In genomic region chr20:46698788-46699187, GRCh38 we compare ENCODE assay signal across 17 cellular contexts. TPM values are rescaled to one million over a fixed set of nuclear protein-coding genes. Genes with fewer than 3 reads are reported as not detected.
DNase-seq lines count a peak whose midpoint lies in the region; TF ChIP-seq lines count a peak whose summit lies in the region.
"Had no signal": no experiment of that assay in that cellular context is flagged by ENCODE, and none has a peak within 500 bp of the region (broad histone marks: within the 10 kb centered on the region; RNA-seq: fewer than 3 reads in every experiment).

No MANE protein-coding gene starts in this region.

- H3K27me3 ChIP-seq in GM23248 (replicated peaks; ENCODE audit: insufficient read depth) (no peaks in the 10 kb centered on the region), BE2C (no peaks in the 10 kb centered on the region)
- H3K27me3 ChIP-seq: SJCRH30 had no signal

- no peak overlapping the region for H3K9ac ChIP-seq in GM23248

- no peak overlapping the region for H3K4me3 ChIP-seq in GM23248
- no peak overlapping the region for H3K4me3 ChIP-seq in BE2C (ENCODE audit: low read depth, low read length)
- H3K4me3 ChIP-seq: SJCRH30 had no signal

- TF ChIP-seq CTCF in BE2C (IDR thresholded peaks at IDR 0.05; ENCODE audit: low read depth, low read length), result no peak
- no peak for TF ChIP-seq CTCF in GM10248 (IDR thresholded peaks at IDR 0.05; ENCODE audit: control extremely low read depth, extremely low read depth, low read depth, missing control alignments)

- 93 to 96% methylated on average over 2 of the region's 2 CpGs for WGBS in GM23248 (ENCODE audit: low coverage in 1 of 2, low lambda C conversion rate in 2 of 2, missing lambda C conversion rate in 2 of 2), 2 experiments

- in situ Hi-C loops in GM23248 (cut with MboI), result no loop called here
- in situ Hi-C loops in SK-MEL-5 (cut with HindIII; ENCODE audit: low pct_unique_long_range_greater_than_20kb, low sequenced_read_pairs), result loop anchor here (25.0 kb wide), 1 partner anchor 161 kb away; no protein-coding TSS in a partner anchor

- DNase-seq in GM23248, result peak; percentile 31
- DNase-seq in SK-MEL-5 (ENCODE audit: low read depth, low spot score), result peak; percentile 54
- peak; percentile 15 for DNase-seq in dermis blood vessel endothelial cell
- no peak for DNase-seq in BE2C
- DNase-seq in stimulated activated CD4-positive, alpha-beta T cell treated with anti-CD3 and anti-CD28 coated beads, Interleukin-1b, Interleukin-23, amount 100 ng/mL, for 48 hours, result no peak
- DNase-seq in GM10248 (ENCODE audit: extremely low spot score), result no peak
- DNase-seq: ACHN, DND-41, GF-D8, GOT3, KBM-7, NCI-H1105, NCI-H2081 treated with DMSO at 0.1 percent for 48 hours, T-helper 17 cell had no signal

- no peak overlapping the region for H3K4me2 ChIP-seq in GM23248 (ENCODE audit: unreplicated experiment)

- POLR2A ChIA-PET in GM10248 (lab: Yijun Ruan, JAX), result no interaction called here

- H3K79me2 ChIP-seq in GM23248 (ENCODE audit: insufficient read depth), result no peaks in the 10 kb centered on the region

- H3K4me1 ChIP-seq in GM23248 (ENCODE audit: insufficient read depth), result no peaks in the 10 kb centered on the region
- no peaks in the 10 kb centered on the region for H3K4me1 ChIP-seq in BE2C

- H3K9me3 ChIP-seq in GM23248 (ENCODE audit: low read depth), result no peaks in the 10 kb centered on the region
- no peaks in the 10 kb centered on the region for H3K9me3 ChIP-seq in BE2C
- H3K9me3 ChIP-seq: SJCRH30 had no signal

- no peak overlapping the region for H3K27ac ChIP-seq in GM23248
- H3K27ac ChIP-seq: C4-2B, SJCRH30 had no signal

- H4K20me1 ChIP-seq in GM23248 (ENCODE audit: insufficient read depth), result no peaks in the 10 kb centered on the region

- H3F3A ChIP-seq in GM23248 (ENCODE audit: insufficient read depth), result no peaks in the 10 kb centered on the region

- no peak overlapping the region for H2AFZ ChIP-seq in GM23248

- H3K9me2 ChIP-seq in GM23248 (ENCODE audit: insufficient read depth), result no peaks in the 10 kb centered on the region

- H3K36me3 ChIP-seq in GM23248 (ENCODE audit: low read depth) (no peaks in the 10 kb centered on the region), BE2C (no peaks in the 10 kb centered on the region)
- H3K36me3 ChIP-seq: SJCRH30 had no signal

- CTCF ChIA-PET in GM10248 (lab: Yijun Ruan, JAX), result no interaction called here

RNA-seq across cellular contexts. Expression of gene TP53RK, which starts 9.5 kb away (rescaled TPM):
- total RNA-seq in GM23248 (2014; rRNA removed; shearing (Covaris generic)), result 20.1 and 24.1 TPM in 2 replicates
- 23.6 and 24.0 TPM in 2 replicates for polyA plus RNA-seq in GM23248 (2016; fragmentation: Nextera tagmentation; extraction: Ambion mirVana)
- 52.9 and 56.6 TPM in 2 replicates for total RNA-seq in SK-MEL-5 (2014; rRNA removed; shearing (Covaris generic))
- polyA plus RNA-seq in SK-MEL-5 (2015; cell fraction: cytosol; rRNA removed), result 23.4 and 28.1 TPM in 2 replicates
- polyA plus RNA-seq in SK-MEL-5 (2015; cell fraction: nucleus; rRNA removed), result 13.2 and 14.5 TPM in 2 replicates
- 11.8 and 15.8 TPM in 2 replicates for total RNA-seq in dermis blood vessel endothelial cell
- polyA plus RNA-seq in BE2C (2012; ENCODE audit: insufficient read depth, insufficient read length, low read depth), result 15.1 TPM

RNA-seq across cellular contexts. Expression of gene SLC2A10, which starts 10.7 kb away (rescaled TPM):
- total RNA-seq in GM23248 (2014; rRNA removed; shearing (Covaris generic)), result 48.0 and 50.2 TPM in 2 replicates
- 26.2 and 29.7 TPM in 2 replicates for polyA plus RNA-seq in GM23248 (2016; fragmentation: Nextera tagmentation; extraction: Ambion mirVana)
- total RNA-seq in SK-MEL-5 (2014; rRNA removed; shearing (Covaris generic)), result 8.5 and 8.8 TPM in 2 replicates
- 6.4 and 7.0 TPM in 2 replicates for polyA plus RNA-seq in SK-MEL-5 (2015; cell fraction: cytosol; rRNA removed)
- polyA plus RNA-seq in SK-MEL-5 (2015; cell fraction: nucleus; rRNA removed), result 4.4 and 9.0 TPM in 2 replicates
- total RNA-seq in dermis blood vessel endothelial cell, result 16.0 and 16.7 TPM in 2 replicates
- not detected for polyA plus RNA-seq in BE2C (2012; ENCODE audit: insufficient read depth, insufficient read length, low read depth)
- total RNA-seq: T-helper 17 cell had no signal

RNA-seq across cellular contexts. Expression of gene SLC13A3, which starts 47.5 kb away (rescaled TPM):
- total RNA-seq in GM23248 (2014; rRNA removed; shearing (Covaris generic)), result 0.89 and 2.4 TPM in 2 replicates
- polyA plus RNA-seq in GM23248 (2016; fragmentation: Nextera tagmentation; extraction: Ambion mirVana), result 2.3 and 4.6 TPM in 2 replicates
- total RNA-seq in SK-MEL-5 (2014; rRNA removed; shearing (Covaris generic)), result 4.1 and 5.2 TPM in 2 replicates
- 3.8 and 4.8 TPM in 2 replicates for polyA plus RNA-seq in SK-MEL-5 (2015; cell fraction: cytosol; rRNA removed)
- 8.8 and 16.1 TPM in 2 replicates for polyA plus RNA-seq in SK-MEL-5 (2015; cell fraction: nucleus; rRNA removed)
- 0.05 TPM in 1 of 2 replicates, not detected in the other for total RNA-seq in dermis blood vessel endothelial cell
- polyA plus RNA-seq in BE2C (2012; ENCODE audit: insufficient read depth, insufficient read length, low read depth), result 0.17 TPM
- total RNA-seq: NCI-H460, SJCRH30 had no signal

Comparison
In these comparisons a context has a peak if more than half of its experiments do, and no peak if none do; other contexts are left out.
1. DNase-seq: peak in GM23248 (single experiment), SK-MEL-5 (single experiment) and dermis blood vessel endothelial cell (single experiment); none in BE2C (single experiment), stimulated activated CD4-positive, alpha-beta T cell treated with anti-CD3 and anti-CD28 coated beads, Interleukin-1b, Interleukin-23, amount 100 ng/mL, for 48 hours (single experiment) and GM10248 (single experiment).